ENCODE assay signal across 30 cellular contexts in the genomic region with DNA sequence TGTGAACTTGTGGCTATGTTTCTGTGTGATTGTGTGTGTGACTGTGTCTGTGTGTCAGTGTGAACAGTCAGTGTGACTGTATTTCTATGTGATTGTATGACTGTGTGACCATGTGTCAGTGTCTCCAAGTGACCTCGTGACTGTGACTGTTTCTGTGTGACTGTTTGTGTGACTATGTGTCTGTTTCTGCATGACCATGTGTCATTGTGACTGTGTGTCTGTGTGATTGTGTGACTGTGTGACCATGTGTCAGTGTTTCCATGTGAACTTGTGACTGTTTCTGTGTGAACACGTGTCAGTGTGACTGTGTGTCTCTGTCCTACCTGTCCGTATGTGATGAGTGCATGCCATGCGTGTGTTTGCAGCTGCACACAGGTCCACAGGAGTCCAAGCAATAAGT. TPM values are rescaled to one million over a fixed set of nuclear protein-coding genes. Genes with fewer than 3 reads are reported as not detected.
"Had no signal": no experiment of that assay in that cellular context is flagged by ENCODE, and none has a peak within 500 bp of the region (broad histone marks: within the 10 kb centered on the region; RNA-seq: fewer than 3 reads in every experiment).

No MANE protein-coding gene starts in this region.

- H3K4me1 ChIP-seq: colonic mucosa, gastrocnemius medialis, left ventricle myocardium inferior, parathyroid adenoma, right atrium auricular region had no signal

- H3K36me3 Mint-ChIP-seq: activated CD4-positive, alpha-beta memory T cell treated with anti-CD3 and anti-CD28 coated beads for 36 hours; activated naive CD4-positive, alpha-beta T cell treated with anti-CD3 and anti-CD28 coated beads, Interleukin-2, amount 50 U/mL, for 24 hours; naive B cell had no signal

- H3K27me3 ChIP-seq: colonic mucosa, gastrocnemius medialis, hepatocyte, right atrium auricular region had no signal

- DNase-seq: activated CD4-positive, alpha-beta memory T cell treated with anti-CD3 and anti-CD28 coated beads for 36 hours; activated CD4-positive, alpha-beta T cell treated with anti-CD3 and anti-CD28 coated beads for 48 hours; activated CD8-positive, alpha-beta memory T cell treated with anti-CD3 and anti-CD28 coated beads, Interleukin-2, amount 50 U/mL, for 4 hours; activated gamma-delta T cell treated with Interleukin-2 at 50 U/mL for 16 hours; activated T-cell treated with anti-CD3 and anti-CD28 coated beads, Interleukin-2, amount 50 U/mL, for 1 hour; cerebellar nuclear complex; colonic mucosa; effector memory CD4-positive, alpha-beta T cell; gastrocnemius medialis; glutamatergic neuron; islet precursor cell; left ventricle myocardium inferior; naive B cell; occipital lobe; stimulated activated naive CD8-positive, alpha-beta T cell treated with anti-CD3 and anti-CD28 coated beads, Interleukin-15, Interleukin-2, amounts not matched to agents 100 U/mL and 50 U/mL, for 24 hours; trophoblast cell; WERI-Rb-1 had no signal

- H3K4me2 ChIP-seq: hepatocyte had no signal

- H3K9me3 Mint-ChIP-seq: activated CD4-positive, alpha-beta memory T cell treated with anti-CD3 and anti-CD28 coated beads for 36 hours; activated naive CD4-positive, alpha-beta T cell treated with anti-CD3 and anti-CD28 coated beads, Interleukin-2, amount 50 U/mL, for 24 hours; naive B cell had no signal

- H3K4me3 Mint-ChIP-seq: activated CD4-positive, alpha-beta memory T cell treated with anti-CD3 and anti-CD28 coated beads for 36 hours; activated naive CD4-positive, alpha-beta T cell treated with anti-CD3 and anti-CD28 coated beads, Interleukin-2, amount 50 U/mL, for 24 hours; naive B cell had no signal

- H3K27ac ChIP-seq: colonic mucosa, gastrocnemius medialis, hepatocyte, left ventricle myocardium inferior, parathyroid adenoma, right atrium auricular region, thoracic aorta, WERI-Rb-1 had no signal

- ATAC-seq: activated CD4-positive, CD25-positive, alpha-beta regulatory T cell treated with anti-CD3 and anti-CD28 coated beads, Interleukin-2, amount 50 U/mL, for 24 hours; gastrocnemius medialis had no signal

- H3K4me1 Mint-ChIP-seq: activated naive CD4-positive, alpha-beta T cell treated with anti-CD3 and anti-CD28 coated beads, Interleukin-2, amount 50 U/mL, for 24 hours; naive B cell had no signal

- H3K9me3 ChIP-seq: colonic mucosa, gastrocnemius medialis, left ventricle myocardium inferior, right atrium auricular region, thoracic aorta had no signal

- H3K4me3 ChIP-seq: colonic mucosa, gastrocnemius medialis, hepatocyte, left ventricle myocardium inferior, lung, right atrium auricular region, thoracic aorta had no signal

- H3K36me3 ChIP-seq: colonic mucosa, gastrocnemius medialis, left ventricle myocardium inferior, right atrium auricular region, thoracic aorta, WERI-Rb-1 had no signal

- FAIRE-seq: TTC549 had no signal

- H3K9ac ChIP-seq: parathyroid adenoma had no signal

- H2AFZ ChIP-seq: hepatocyte, parathyroid adenoma had no signal

- H3K27ac Mint-ChIP-seq: activated CD4-positive, alpha-beta memory T cell treated with anti-CD3 and anti-CD28 coated beads for 36 hours; activated naive CD4-positive, alpha-beta T cell treated with anti-CD3 and anti-CD28 coated beads, Interleukin-2, amount 50 U/mL, for 24 hours; naive B cell had no signal

- H3K79me2 ChIP-seq: hepatocyte, parathyroid adenoma had no signal

RNA-seq across cellular contexts. Expression of gene PKNOX2, which starts 8.8 kb away (rescaled TPM):
- total RNA-seq: activated CD4-positive, alpha-beta memory T cell treated with anti-CD3 and anti-CD28 coated beads for 36 hours; activated CD8-positive, alpha-beta memory T cell treated with anti-CD3 and anti-CD28 coated beads for 36 hours; dermis microvascular lymphatic vessel endothelial cell; epithelial cell of proximal tubule; pulmonary artery endothelial cell; T-helper 1 cell treated with Interleukin-12 subunit alpha and Interleukin-12 subunit beta and Interleukin-4 antibody, amounts not matched to agents 30 ng/mL and 1 ng/mL, for 36 hours had no signal
